24 cellular contexts compared by ENCODE assay signal in genomic region chr18:35641916-35642315, GRCh38.
"Had no signal": no experiment of that assay in that cellular context is flagged by ENCODE, and none has a peak within 500 bp of the region (broad histone marks: within the 10 kb centered on the region; RNA-seq: fewer than 3 reads in every experiment).

No MANE protein-coding gene starts in this region.

- H3K27me3 ChIP-seq: body of pancreas, colonic mucosa, pancreas, right lobe of liver, stomach, testis, upper lobe of left lung had no signal

- H3K4me3 Mint-ChIP-seq: activated B cell treated with CpG ODN at 0.5 μM for 24 hours; activated CD4-positive, alpha-beta T cell treated with anti-CD3 and anti-CD28 coated beads, Interleukin-2, amount 10 ng/mL, durations not matched to agents 24 days and 14 days; activated CD8-positive, alpha-beta T cell treated with anti-CD3 and anti-CD28 coated beads for 36 hours; activated naive CD8-positive, alpha-beta T cell treated with anti-CD3 and anti-CD28 coated beads for 36 hours; activated T-helper 17 cell treated with anti-CD3 and anti-CD28 coated beads, Interleukin-2, amount 50 U/mL, for 72 hours; endodermal cell; natural killer cell; stimulated activated effector memory CD8-positive, alpha-beta T cell treated with anti-CD3 and anti-CD28 coated beads, Interleukin-12 subunit alpha, Interleukin-12 subunit beta, amount 100 ng/mL, for 72 hours; T-cell had no signal

- H3K27ac ChIP-seq: body of pancreas, colonic mucosa, epithelial cell of prostate, lower lobe of right lung, pancreas, right lobe of liver, stomach, testis, upper lobe of left lung had no signal

- H3K9me3 Mint-ChIP-seq: activated T-helper 17 cell treated with anti-CD3 and anti-CD28 coated beads, Interleukin-2, amount 50 U/mL, for 72 hours; natural killer cell had no signal

- H3K36me3 Mint-ChIP-seq: natural killer cell; stimulated activated effector memory CD8-positive, alpha-beta T cell treated with anti-CD3 and anti-CD28 coated beads, Interleukin-12 subunit alpha, Interleukin-12 subunit beta, amount 100 ng/mL, for 72 hours had no signal

- H3K4me3 ChIP-seq: body of pancreas, colonic mucosa, lower lobe of right lung, pancreas, right lobe of liver, smooth muscle cell, stomach, testis, upper lobe of left lung had no signal

- H3K9me3 ChIP-seq: body of pancreas, colonic mucosa, lower lobe of right lung, pancreas, right lobe of liver, testis, upper lobe of left lung had no signal

- H3K27me3 Mint-ChIP-seq: activated B cell treated with CpG ODN at 0.5 μM for 24 hours; activated CD4-positive, alpha-beta T cell treated with anti-CD3 and anti-CD28 coated beads, Interleukin-2, amount 10 ng/mL, durations not matched to agents 24 days and 14 days; activated CD8-positive, alpha-beta T cell treated with anti-CD3 and anti-CD28 coated beads for 36 hours; activated naive CD8-positive, alpha-beta T cell treated with anti-CD3 and anti-CD28 coated beads for 36 hours; activated T-helper 17 cell treated with anti-CD3 and anti-CD28 coated beads, Interleukin-2, amount 50 U/mL, for 72 hours; T-cell had no signal

- H3K4me2 ChIP-seq: smooth muscle cell had no signal

- H3K4me1 Mint-ChIP-seq: activated CD4-positive, alpha-beta T cell treated with anti-CD3 and anti-CD28 coated beads, Interleukin-2, amount 10 ng/mL, durations not matched to agents 24 days and 14 days; activated T-helper 17 cell treated with anti-CD3 and anti-CD28 coated beads, Interleukin-2, amount 50 U/mL, for 72 hours; endodermal cell had no signal

- H3K27ac Mint-ChIP-seq: activated B cell treated with CpG ODN at 0.5 μM for 24 hours; activated CD4-positive, alpha-beta T cell treated with anti-CD3 and anti-CD28 coated beads, Interleukin-2, amount 10 ng/mL, durations not matched to agents 24 days and 14 days; activated CD8-positive, alpha-beta T cell treated with anti-CD3 and anti-CD28 coated beads for 36 hours; activated naive CD8-positive, alpha-beta T cell treated with anti-CD3 and anti-CD28 coated beads for 36 hours; activated T-helper 17 cell treated with anti-CD3 and anti-CD28 coated beads, Interleukin-2, amount 50 U/mL, for 72 hours; endodermal cell; natural killer cell; stimulated activated effector memory CD8-positive, alpha-beta T cell treated with anti-CD3 and anti-CD28 coated beads, Interleukin-12 subunit alpha, Interleukin-12 subunit beta, amount 100 ng/mL, for 72 hours; T-cell had no signal

- H3K4me1 ChIP-seq: body of pancreas, colonic mucosa, lower lobe of right lung, pancreas, right lobe of liver, stomach, testis, upper lobe of left lung had no signal

- DNase-seq: activated B cell treated with CpG ODN at 0.5 μM for 24 hours; activated CD4-positive, alpha-beta T cell treated with anti-CD3 and anti-CD28 coated beads, Interleukin-2, amount 10 ng/mL, durations not matched to agents 24 days and 14 days; activated CD8-positive, alpha-beta T cell treated with anti-CD3 and anti-CD28 coated beads for 36 hours; activated naive CD4-positive, alpha-beta T cell; activated naive CD8-positive, alpha-beta T cell treated with anti-CD3 and anti-CD28 coated beads for 36 hours; activated T-cell treated with anti-CD3 and anti-CD28 coated beads, Interleukin-2, amount 50 U/mL, for 1 hour; body of pancreas; colonic mucosa; endodermal cell; glutamatergic neuron; hippocampal formation; lower lobe of right lung; natural killer cell; pancreas; right lobe of liver; stimulated activated CD4-positive, alpha-beta T cell treated with anti-CD3 and anti-CD28 coated beads, Interleukin-4, amount 100 ng/mL, for 24 hours; stomach; T-cell; testis; upper lobe of left lung had no signal

- H3K36me3 ChIP-seq: colonic mucosa, lower lobe of right lung, pancreas, right lobe of liver, upper lobe of left lung had no signal
